ENCODE assay signal across 8 cellular contexts in genomic region chr19:42129399-42130253, GRCh38. TPM values are rescaled to one million over a fixed set of nuclear protein-coding genes. Genes with fewer than 3 reads are reported as not detected.
DNase-seq lines count a peak whose midpoint lies in the region; ATAC-seq and TF ChIP-seq lines count a peak whose summit lies in the region.

No MANE protein-coding gene starts in this region.

- H3K4me1 ChIP-seq in RWPE2 (ENCODE audit: insufficient read depth, poor library complexity, severe bottlenecking) (peaks cover 21% of the 10 kb centered on the region), heart right ventricle (peaks cover 0 to 45% (median 14%) of the 10 kb centered on the region in 9 donors)

- H3K36me3 ChIP-seq in RWPE2 (ENCODE audit: low read depth) (no peaks in the 10 kb centered on the region), heart right ventricle (no peaks in the 10 kb centered on the region)

- H3K9me3 ChIP-seq in RWPE2 (ENCODE audit: severe bottlenecking), result no peaks in the 10 kb centered on the region
- no peaks in the 10 kb centered on the region for H3K9me3 ChIP-seq in heart right ventricle

- intact Hi-C loops in heart right ventricle (cut with DNase I), result loop anchor here in 9 of 10 donors (5.0 to 10.0 kb wide), 6 partner anchors 53 to 195 kb away; partner anchors contain the start of genes MEGF8 (in 5 of the 9) and TMEM145 (in 1 of the 9)

- peak overlapping the region; percentile 81 for H3K4me3 Mint-ChIP-seq in activated T-cell treated with anti-CD3 and anti-CD28 coated beads, Interleukin-2, amount 50 U/mL, for 24 hours

- peaks cover 77% of the 10 kb centered on the region for H3K4me1 Mint-ChIP-seq in activated T-cell treated with anti-CD3 and anti-CD28 coated beads, Interleukin-2, amount 50 U/mL, for 24 hours (ENCODE audit: low read depth)

- 39 to 41% methylated on average over 20 of the region's 20 CpGs for WGBS in heart right ventricle, 2 donors

- peaks cover 17% of the 10 kb centered on the region for H3K36me3 Mint-ChIP-seq in activated T-cell treated with anti-CD3 and anti-CD28 coated beads, Interleukin-2, amount 50 U/mL, for 24 hours (ENCODE audit: low read depth)

- no peak overlapping the region for H3K4me3 ChIP-seq in RWPE2 (ENCODE audit: severe bottlenecking)
- peak overlapping the region in 2 of 10 donors; percentile 12 to 32 for H3K4me3 ChIP-seq in heart right ventricle

- H3K27ac ChIP-seq in RWPE2 (ENCODE audit: poor library complexity, severe bottlenecking) (peak overlapping the region; percentile 54), heart right ventricle (peak overlapping the region in 2 of 10 donors; percentile 25 to 74)

- H3K27me3 Mint-ChIP-seq in activated T-cell treated with anti-CD3 and anti-CD28 coated beads, Interleukin-2, amount 50 U/mL, for 24 hours, result no peaks in the 10 kb centered on the region

- DNase-seq in activated T-cell treated with anti-CD3 and anti-CD28 coated beads, Interleukin-2, amount 50 U/mL, for 24 hours, result no peak
- DNase-seq in activated T-cell treated with anti-CD3 and anti-CD28 coated beads for 4 hours, result no peak
- DNase-seq in RWPE2 (ENCODE audit: low spot score), result no peak
- DNase-seq in heart right ventricle, result peak; percentile 25 to 34
- DNase-seq in LoVo (ENCODE audit: low spot score), result no peak
- no peak for DNase-seq in HuH-7.5 (ENCODE audit: low spot score)
- no peak for DNase-seq in DMS79 (lab: John Stamatoyannopoulos, UW)

- no peaks in the 10 kb centered on the region for H3K9me3 Mint-ChIP-seq in activated T-cell treated with anti-CD3 and anti-CD28 coated beads, Interleukin-2, amount 50 U/mL, for 24 hours

- peak overlapping the region; percentile 83 for H3K27ac Mint-ChIP-seq in activated T-cell treated with anti-CD3 and anti-CD28 coated beads, Interleukin-2, amount 50 U/mL, for 24 hours

- TF ChIP-seq CTCF in RWPE2 (IDR thresholded peaks at IDR 0.05; ENCODE audit: poor library complexity, severe bottlenecking) (no peak), heart right ventricle (IDR thresholded peaks at IDR 0.05) (no peak)

- H3K27me3 ChIP-seq in RWPE2 (ENCODE audit: insufficient read depth, poor library complexity, severe bottlenecking) (no peaks in the 10 kb centered on the region), heart right ventricle (peaks cover 0 to 69% (median 48%) of the 10 kb centered on the region in 7 donors)

- ATAC-seq in HG02884 (IDR thresholded peaks at IDR 0.05; ENCODE audit: unreplicated experiment), result peak; percentile 39
- ATAC-seq in RWPE2 (ENCODE audit: low read depth), result peak; percentile 77
- peak in 7 of 8 donors; percentile 33 to 56 (median 47) for ATAC-seq in heart right ventricle

RNA-seq across cellular contexts. Expression of gene POU2F2, which starts 2.6 kb away (rescaled TPM):
- total RNA-seq in heart right ventricle, result 1 to 10 TPM in 1 of 10 donors, under 1 TPM in 9; 0.51 to 3.8 (median 0.70) TPM
- polyA plus RNA-seq in heart right ventricle, result under 1 TPM; 0.28 to 0.37 TPM

RNA-seq across cellular contexts. Expression of gene ZNF574, which starts 53.7 kb away (rescaled TPM):
- total RNA-seq in heart right ventricle, result 10 to 100 TPM in 2 of 10 donors, 1 to 10 TPM in 8; 5.0 to 11.1 (median 8.1) TPM
- 1 to 10 TPM; 3.4 to 5.8 TPM for polyA plus RNA-seq in heart right ventricle

RNA-seq across cellular contexts. Expression of gene GRIK5, which starts 59.6 kb away (rescaled TPM):
- total RNA-seq in heart right ventricle, result 1 to 10 TPM; 1.2 to 9.3 (median 3.0) TPM
- 1 to 10 TPM in 1 of 2 donors, under 1 TPM in 1; 0.35 to 1.4 TPM for polyA plus RNA-seq in heart right ventricle

Comparison
In these comparisons a context has a peak if more than half of its experiments do, and no peak if none do; other contexts are left out.
1. DNase-seq: peak in heart right ventricle (2 of 2); none in activated T-cell treated with anti-CD3 and anti-CD28 coated beads, Interleukin-2, amount 50 U/mL, for 24 hours (single experiment), activated T-cell treated with anti-CD3 and anti-CD28 coated beads for 4 hours (single experiment), RWPE2 (single experiment), LoVo (single experiment), HuH-7.5 (single experiment) and DMS79 (single experiment).
2. Peak in every context shown above with its lines, with median percentiles within 50 percentile points of each other: ATAC-seq.